In the genomic region with DNA sequence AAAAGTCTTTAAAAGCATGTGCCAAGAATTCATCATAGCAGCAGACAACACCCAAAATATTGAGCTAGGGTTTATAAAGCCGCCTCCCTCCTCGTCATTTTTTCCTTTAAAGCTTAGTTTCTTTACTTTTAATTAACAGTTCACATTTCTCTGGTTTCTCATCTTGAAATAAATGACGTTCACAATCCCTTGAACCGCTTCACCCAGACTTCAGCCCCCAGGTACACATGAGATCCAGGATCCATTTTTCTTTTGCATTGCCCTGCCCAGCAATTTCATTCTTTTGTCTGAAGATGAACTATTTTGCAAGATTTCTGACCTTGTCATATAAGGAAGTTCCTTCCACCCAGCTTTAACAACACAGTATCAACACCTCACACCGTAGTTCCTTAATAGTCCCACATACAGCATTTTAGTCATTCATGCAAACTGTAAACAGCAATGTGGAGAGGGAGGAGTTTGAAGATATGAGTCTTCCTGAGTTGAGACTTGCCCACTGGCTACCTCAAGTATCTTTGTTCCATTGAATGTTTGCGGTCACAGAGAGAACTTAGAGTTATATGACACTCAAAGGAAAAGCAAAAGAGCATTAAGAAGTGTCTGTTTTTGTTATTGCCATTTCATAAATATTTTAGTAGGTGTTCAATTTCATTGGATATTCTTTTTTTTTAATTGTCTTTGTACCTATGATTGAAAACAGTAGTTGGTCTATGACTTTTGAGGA, we compare ENCODE assay signal across 8 cellular contexts. TPM values are rescaled to one million over a fixed set of nuclear protein-coding genes. Genes with fewer than 3 reads are reported as not detected.
DNase-seq lines count a peak whose midpoint lies in the region; ATAC-seq and TF ChIP-seq lines count a peak whose summit lies in the region.

No MANE protein-coding gene starts in this region.

- TF ChIP-seq CTCF in fibroblast of mammary gland (conservative IDR thresholded peaks at IDR 0.05; ENCODE audit: control insufficient read depth, insufficient read depth, low read depth, low read length) (no peak), smooth muscle cell (IDR thresholded peaks at IDR 0.05; ENCODE audit: borderline replicate concordance, insufficient read depth, poor library complexity, severe bottlenecking) (no peak), GM10266 (IDR thresholded peaks at IDR 0.05; ENCODE audit: control insufficient read depth, insufficient read depth, low read depth, missing control alignments) (no peak)

- no peaks in the 10 kb centered on the region for H3K9me3 Mint-ChIP-seq in T-cell

- ATAC-seq in T-cell (replicated peaks in 1 of 4), result peak; percentile 65 to 70 (median 68)

- peak overlapping the region; percentile 91 to 99 for H3K27ac Mint-ChIP-seq in T-cell

- H3K27me3 ChIP-seq in smooth muscle cell (ENCODE audit: low read depth), result no peaks in the 10 kb centered on the region

- H3K36me3 ChIP-seq in smooth muscle cell (ENCODE audit: low read depth), result no peaks in the 10 kb centered on the region

- H2AFZ ChIP-seq in smooth muscle cell (ENCODE audit: low read depth), result no peak overlapping the region

- no peaks in the 10 kb centered on the region for H3K27me3 Mint-ChIP-seq in T-cell

- CTCF ChIA-PET in T-cell (lab: Charles Lee), result interaction anchor here (0.6 to 2.5 kb wide), 11 partner anchors 9 to 222 kb away, joined by 3 to 10 read pairs (median 4); no protein-coding TSS in a partner anchor

- H3K36me3 Mint-ChIP-seq in T-cell, result peaks cover 5% of the 10 kb centered on the region

- 59% methylated on average over 6 of the region's 6 CpGs for WGBS in smooth muscle cell (ENCODE audit: low lambda C conversion rate)

- H3K79me2 ChIP-seq in smooth muscle cell (ENCODE audit: low read depth), result no peaks in the 10 kb centered on the region

- POLR2A ChIA-PET in T-cell (lab: Charles Lee), result interaction anchor here (0.6 to 5.9 kb wide), 8 partner anchors 12 to 165 kb away, joined by 3 to 58 read pairs (median 4); a partner anchor contains a TSS

- H4K20me1 ChIP-seq in smooth muscle cell (ENCODE audit: low read depth), result no peaks in the 10 kb centered on the region

- no peaks in the 10 kb centered on the region for H3F3A ChIP-seq in smooth muscle cell (ENCODE audit: low read depth)

- no peak overlapping the region for H3K9ac ChIP-seq in smooth muscle cell (ENCODE audit: low read depth)

- H3K4me3 ChIP-seq in fibroblast of mammary gland (ENCODE audit: control insufficient read depth, low read depth, low read length), result no peak overlapping the region
- H3K4me3 ChIP-seq in smooth muscle cell, result no peak overlapping the region

- peak overlapping the region; percentile 70 to 91 (median 83) for H3K4me3 Mint-ChIP-seq in T-cell

- peaks cover 60 to 65% (median 61%) of the 10 kb centered on the region in 3 donors for H3K4me1 Mint-ChIP-seq in T-cell

- H3K9me3 ChIP-seq in smooth muscle cell (replicated peaks; ENCODE audit: low read depth), result no peaks in the 10 kb centered on the region

- peaks cover 14% of the 10 kb centered on the region for H3K4me1 ChIP-seq in smooth muscle cell (ENCODE audit: low read depth)

- peak overlapping the region; percentile 12 for H3K27ac ChIP-seq in smooth muscle cell (ENCODE audit: low read depth)

- H3K4me2 ChIP-seq in smooth muscle cell, result peak overlapping the region; percentile 28

- DNase-seq in DMS53 (lab: John Stamatoyannopoulos, UW) (peak; percentile 10), DMS53 treated with DMSO at 0.1 percent for 48 hours (lab: John Stamatoyannopoulos, UW; ENCODE audit: unreplicated experiment) (no peak), T-cell (peak in 13 of 34 experiments; percentile 8 to 59 (median 26)), fibroblast of mammary gland (ENCODE audit: low read depth) (peak; percentile 32), smooth muscle cell (lab: John Stamatoyannopoulos, UW; ENCODE audit: unreplicated experiment) (no peak), amniotic stem cell (lab: John Stamatoyannopoulos, UW) (no peak), GDM1 (lab: John Stamatoyannopoulos, UW) (no peak), GM10266 (ENCODE audit: extremely low spot score) (no peak)

RNA-seq across cellular contexts. Expression of a gene that starts 35.3 kb away (rescaled TPM):
- total RNA-seq in T-cell (10 to 100 TPM; 60.3 to 91.7 (median 75.8) TPM), smooth muscle cell (46.8 and 548 TPM in 2 replicates)
- polyA plus RNA-seq in smooth muscle cell, result 51.1 and 54.6 TPM in 2 replicates

RNA-seq across cellular contexts. Expression of a gene that starts 58.8 kb away (rescaled TPM):
- 10 to 100 TPM; 14.3 to 28.8 (median 25.8) TPM for total RNA-seq in T-cell
- total RNA-seq in smooth muscle cell, result 20.6 and 29.1 TPM in 2 replicates
- polyA plus RNA-seq in smooth muscle cell, result 57.2 and 58.0 TPM in 2 replicates

Comparison
In these comparisons a context has a peak if more than half of its experiments do, and no peak if none do; other contexts are left out.
1. DNase-seq: peak in DMS53 (single experiment) and fibroblast of mammary gland (single experiment); none in DMS53 treated with DMSO at 0.1 percent for 48 hours (single experiment), smooth muscle cell (single experiment), amniotic stem cell (single experiment), GDM1 (single experiment) and GM10266 (single experiment).